ENCODE assay signal across 1 cellular context in genomic region chr7:74043523-74043951, GRCh38.
TF ChIP-seq lines count a peak whose summit lies in the region.

No MANE protein-coding gene starts in this region.

TF ChIP-seq in HEK293, 187 proteins besides CTCF, POLR2A, EP300 and RAD21 (continued from another document):
- TF ChIP-seq PRDM2 (tag by site-specific recombination; IDR thresholded peaks at IDR 0.05; ENCODE audit: borderline replicate concordance) (no peak), ZNF664 (tag by site-specific recombination; IDR thresholded peaks at IDR 0.05) (no peak), YY1 (tag by site-specific recombination; IDR thresholded peaks at IDR 0.05) (no peak), ZBTB6 (tag by site-specific recombination; IDR thresholded peaks at IDR 0.05) (no peak), ZIC2 (tag by site-specific recombination; IDR thresholded peaks at IDR 0.05) (0 out of 2 replicates have a peak, but pooled peaks have one; percentile 45), HIC1 (tag by site-specific recombination; IDR thresholded peaks at IDR 0.05) (no peak), ZNF639 (tag by site-specific recombination; IDR thresholded peaks at IDR 0.05) (no peak), MZF1 (tag by site-specific recombination; IDR thresholded peaks at IDR 0.05; ENCODE audit: borderline replicate concordance) (no peak), ZNF362 (tag by site-specific recombination; IDR thresholded peaks at IDR 0.05) (no peak), ZNF132 (tag by site-specific recombination; IDR thresholded peaks at IDR 0.05; ENCODE audit: borderline replicate concordance) (no peak), ZNF521 (tag by site-specific recombination; IDR thresholded peaks at IDR 0.05) (no peak), ZBTB7A (tag by site-specific recombination; IDR thresholded peaks at IDR 0.05; ENCODE audit: low read depth) (no peak), ZNF175 (tag by site-specific recombination; IDR thresholded peaks at IDR 0.05) (no peak), ZNF223 (tag by site-specific recombination; IDR thresholded peaks at IDR 0.05) (no peak), ZFHX2 (tag by site-specific recombination; conservative IDR thresholded peaks at IDR 0.05) (peak; percentile 21; the same call in 1 of the 2 replicates), ZNF184 (tag by site-specific recombination; IDR thresholded peaks at IDR 0.05) (no peak), ZBTB48 (tag by site-specific recombination; IDR thresholded peaks at IDR 0.05) (no peak)
